ENCODE assay signal across 16 cellular contexts in the genomic region with DNA sequence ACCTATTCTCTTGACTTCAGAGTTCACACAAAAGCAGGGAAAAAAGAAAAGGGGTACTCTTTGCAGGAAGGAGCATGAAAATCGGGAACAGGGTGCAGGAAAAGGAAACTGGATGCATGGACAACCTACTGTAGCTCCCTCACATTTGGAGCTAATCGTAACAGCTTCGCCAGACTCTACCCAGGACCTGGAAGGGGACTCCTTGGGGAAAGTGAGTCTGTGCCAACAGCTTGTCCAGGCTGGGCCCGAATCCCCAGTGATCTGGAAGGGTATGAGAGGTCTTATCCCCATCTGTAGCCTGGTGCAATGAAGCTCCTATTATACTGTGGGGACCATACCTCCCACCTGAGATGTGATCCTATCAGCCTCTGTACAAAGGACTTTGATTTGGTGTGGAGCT.
"Had no signal": no experiment of that assay in that cellular context is flagged by ENCODE, and none has a peak within 500 bp of the region (broad histone marks: within the 10 kb centered on the region; RNA-seq: fewer than 3 reads in every experiment).

No MANE protein-coding gene starts in this region.

- H3K27ac Mint-ChIP-seq: activated CD4-positive, alpha-beta memory T cell treated with anti-CD3 and anti-CD28 coated beads for 36 hours; activated CD4-positive, alpha-beta T cell treated with anti-CD3 and anti-CD28 coated beads for 36 hours; activated T-helper 1 cell treated with anti-CD3 and anti-CD28 coated beads, Interleukin-12 subunit alpha, Interleukin-12 subunit beta, Interleukin-2, Interleukin-4 antibody, amounts not matched to agents 30 ng/mL and 10 ng/mL and 1 ng/mL, durations not matched to agents 14 hours and 24 hours and 36 hours; neural progenitor cell; T-helper 17 cell; type B pancreatic cell had no signal

- H3K4me3 ChIP-seq: dorsolateral prefrontal cortex, left lung, neural progenitor cell, suprapubic skin had no signal

- DNase-seq: activated CD4-positive, alpha-beta memory T cell treated with anti-CD3 and anti-CD28 coated beads for 36 hours; activated CD4-positive, alpha-beta T cell treated with anti-CD3 and anti-CD28 coated beads for 36 hours; activated CD8-positive, alpha-beta memory T cell treated with anti-CD3 and anti-CD28 coated beads, Interleukin-2, amount 50 U/mL, for 48 hours; aorta; hippocampal formation; left lung; mammary epithelial cell; naive B cell; stimulated activated CD4-positive, alpha-beta T cell treated with anti-CD3 and anti-CD28 coated beads, Interleukin-4, amount 100 ng/mL, for 1 hour; stimulated activated naive CD4-positive, alpha-beta T cell; T-helper 17 cell had no signal

- H3K27ac ChIP-seq: neural progenitor cell, suprapubic skin had no signal

- H3K36me3 Mint-ChIP-seq: naive B cell, neural progenitor cell had no signal

- H3K27me3 Mint-ChIP-seq: activated CD4-positive, alpha-beta T cell treated with anti-CD3 and anti-CD28 coated beads for 36 hours; naive B cell had no signal

- H3K9me3 Mint-ChIP-seq: activated T-helper 1 cell treated with anti-CD3 and anti-CD28 coated beads, Interleukin-12 subunit alpha, Interleukin-12 subunit beta, Interleukin-2, Interleukin-4 antibody, amounts not matched to agents 30 ng/mL and 10 ng/mL and 1 ng/mL, durations not matched to agents 14 hours and 24 hours and 36 hours had no signal

- H3K9me3 ChIP-seq: left lung, suprapubic skin had no signal

- H3K36me3 ChIP-seq: left lung, neural progenitor cell, suprapubic skin had no signal

- ATAC-seq: activated CD4-positive, alpha-beta T cell treated with anti-CD3 and anti-CD28 coated beads for 36 hours; left lung; T-helper 17 cell had no signal

- H3K27me3 ChIP-seq: dorsolateral prefrontal cortex, left lung, neural progenitor cell, suprapubic skin had no signal

- H3K4me3 Mint-ChIP-seq: activated CD4-positive, alpha-beta memory T cell treated with anti-CD3 and anti-CD28 coated beads for 36 hours; activated CD4-positive, alpha-beta T cell treated with anti-CD3 and anti-CD28 coated beads for 36 hours; activated T-helper 1 cell treated with anti-CD3 and anti-CD28 coated beads, Interleukin-12 subunit alpha, Interleukin-12 subunit beta, Interleukin-2, Interleukin-4 antibody, amounts not matched to agents 30 ng/mL and 10 ng/mL and 1 ng/mL, durations not matched to agents 14 hours and 24 hours and 36 hours; naive B cell; neural progenitor cell; T-helper 17 cell; type B pancreatic cell had no signal
